Comparison of ENCODE assay signal across 17 cellular contexts in genomic region chr3:66406841-66407240, GRCh38.
DNase-seq lines count a peak whose midpoint lies in the region; ATAC-seq and TF ChIP-seq lines count a peak whose summit lies in the region.
"Had no signal": no experiment of that assay in that cellular context is flagged by ENCODE, and none has a peak within 500 bp of the region (broad histone marks: within the 10 kb centered on the region; RNA-seq: fewer than 3 reads in every experiment).

No MANE protein-coding gene starts in this region.

- intact Hi-C loops in left ventricle myocardium inferior (cut with micrococcal nuclease): loop anchor here (5.0 kb wide), 1 partner anchor 410 kb away; no protein-coding TSS in a partner anchor
- intact Hi-C loops in right cardiac atrium (cut with DNase I): loop anchor here in 3 of 4 donors (5.0 to 10.0 kb wide), 4 partner anchors 95 to 410 kb away; partner anchors contain the start of gene LRIG1 (in 1 of the 3)
- intact Hi-C loops in esophagus muscularis mucosa (cut with DNase I): loop anchor here (2.0 to 10.0 kb wide), 4 partner anchors 94 to 408 kb away; partner anchors contain the start of gene LRIG1
- intact Hi-C loops in gastrocnemius medialis (cut with DNase I; ENCODE audit: low total_unique reads): loop anchor here (1.0 to 5.0 kb wide), 3 partner anchors 260 to 409 kb away; no protein-coding TSS in a partner anchor

- H3K9me3 ChIP-seq in left ventricle myocardium inferior (replicated peaks) (no peaks in the 10 kb centered on the region), right cardiac atrium (ENCODE audit: control insufficient read depth, low read length) (no peaks in the 10 kb centered on the region), esophagus muscularis mucosa (no peaks in the 10 kb centered on the region), gastrocnemius medialis (no peaks in the 10 kb centered on the region)

- ATAC-seq in right cardiac atrium (no peak), gastrocnemius medialis (no peak), GM18867 (IDR thresholded peaks at IDR 0.05; ENCODE audit: unreplicated experiment) (no peak), GM21717 (IDR thresholded peaks at IDR 0.05; ENCODE audit: unreplicated experiment) (no peak)

- H3K4me3 ChIP-seq in left ventricle myocardium inferior (no peak overlapping the region), right cardiac atrium (ENCODE audit: low read length) (no peak overlapping the region), esophagus muscularis mucosa (no peak overlapping the region), gastrocnemius medialis (no peak overlapping the region)
- H3K4me3 ChIP-seq: GM23248 had no signal

- TF ChIP-seq EP300 in esophagus muscularis mucosa (IDR thresholded peaks at IDR 0.05): no peak

- no peak for TF ChIP-seq CTCF in left ventricle myocardium inferior (IDR thresholded peaks at IDR 0.05; ENCODE audit: borderline replicate concordance)
- no peak for TF ChIP-seq CTCF in esophagus muscularis mucosa (IDR thresholded peaks at IDR 0.05)
- TF ChIP-seq CTCF in gastrocnemius medialis (IDR thresholded peaks at IDR 0.05 in 4 of 5, conservative IDR thresholded peaks at IDR 0.05 in 1 of 5): no peak

- peaks cover 55% of the 10 kb centered on the region for H3K36me3 ChIP-seq in left ventricle myocardium inferior
- peaks cover 4 to 73% (median 49%) of the 10 kb centered on the region in 4 donors for H3K36me3 ChIP-seq in esophagus muscularis mucosa
- H3K36me3 ChIP-seq in gastrocnemius medialis: peaks cover 0 to 20% of the 10 kb centered on the region in 2 donors

- no peak for DNase-seq in left ventricle myocardium inferior
- DNase-seq in right cardiac atrium: no peak
- DNase-seq in esophagus muscularis mucosa (ENCODE audit: extremely low spot score): no peak
- peak in 1 of 2 donors; percentile 10 for DNase-seq in gastrocnemius medialis
- no peak for DNase-seq in NCI-H82 treated with DMSO at 0.1 percent for 48 hours (lab: John Stamatoyannopoulos, UW; ENCODE audit: unreplicated experiment)
- DNase-seq in COR-L47 (lab: John Stamatoyannopoulos, UW): no peak
- DNase-seq: CD4-positive, CD25-positive, alpha-beta regulatory T cell; DMS79 treated with DMSO at 0.1 percent for 48 hours; GM23248; MV-4-11; NCI-H1436; NCI-H2081; NCI-H526; OCI-M1; RPMI8226 had no signal

- WGBS in right cardiac atrium: 72% methylated on average over 6 of the region's 6 CpGs
- 43% methylated on average over 6 of the region's 6 CpGs for WGBS in esophagus muscularis mucosa

- TF ChIP-seq POLR2A in esophagus muscularis mucosa (IDR thresholded peaks at IDR 0.05; ENCODE audit: low read depth): no peak
- TF ChIP-seq POLR2A in gastrocnemius medialis (IDR thresholded peaks at IDR 0.05): no peak

- in situ Hi-C loops in gastrocnemius medialis (cut with MboI; ENCODE audit: low sequenced_read_pairs in 4 of 4): loop anchor here in 3 of 4 donors (5.0 to 10.0 kb wide), 2 partner anchors 95 to 408 kb away; partner anchors contain the start of gene LRIG1 (in 1 of the 3)

- H3K4me1 ChIP-seq in left ventricle myocardium inferior (peaks cover 76% of the 10 kb centered on the region), right cardiac atrium (ENCODE audit: control insufficient read depth, insufficient read depth, low read length) (no peaks in the 10 kb centered on the region), esophagus muscularis mucosa (peaks cover 53 to 100% (median 100%) of the 10 kb centered on the region in 4 donors), gastrocnemius medialis (peaks cover 61 to 69% of the 10 kb centered on the region in 2 donors)

- H3K27ac ChIP-seq in left ventricle myocardium inferior (replicated peaks): peak overlapping the region; percentile 75
- H3K27ac ChIP-seq in right cardiac atrium (ENCODE audit: low read length): no peak overlapping the region
- peak overlapping the region; percentile 73 to 86 (median 82) for H3K27ac ChIP-seq in esophagus muscularis mucosa (replicated peaks in 1 of 4)
- H3K27ac ChIP-seq in gastrocnemius medialis: peak overlapping the region; percentile 77 to 92 (median 80)
- H3K27ac ChIP-seq: GM23248 had no signal

- H3K27me3 ChIP-seq in left ventricle myocardium inferior (ENCODE audit: low read depth): no peaks in the 10 kb centered on the region
- no peaks in the 10 kb centered on the region for H3K27me3 ChIP-seq in right cardiac atrium (ENCODE audit: control insufficient read depth, insufficient read depth)
- H3K27me3 ChIP-seq in esophagus muscularis mucosa: no peaks in the 10 kb centered on the region
- no peaks in the 10 kb centered on the region for H3K27me3 ChIP-seq in gastrocnemius medialis
